In genomic region chr16:7581175-7581574, GRCh38 we compare ENCODE assay signal across 26 cellular contexts.
"Had no signal": no experiment of that assay in that cellular context is flagged by ENCODE, and none has a peak within 500 bp of the region (broad histone marks: within the 10 kb centered on the region; RNA-seq: fewer than 3 reads in every experiment).

No MANE protein-coding gene starts in this region.

- FAIRE-seq: urothelium cell line had no signal

- H3K27ac ChIP-seq: stomach, suprapubic skin, testis, thoracic aorta, thyroid gland, tibial artery, tibial nerve, transverse colon, upper lobe of left lung, uterus, vagina had no signal

- DNase-seq: stimulated activated CD4-positive, alpha-beta T cell treated with anti-CD3 and anti-CD28 coated beads, Interleukin-2, amount 100 ng/mL, for 48 hours; stimulated activated CD4-positive, alpha-beta T cell treated with anti-CD3 and anti-CD28 coated beads, Interleukin-4, amount 100 ng/mL, for 1 hour; stimulated activated CD4-positive, alpha-beta T cell treated with anti-CD3 and anti-CD28 coated beads, Interleukin-4, amount 100 ng/mL, for 24 hours; stimulated activated CD4-positive, alpha-beta T cell treated with anti-CD3 and anti-CD28 coated beads, Interleukin-4, amount 100 ng/mL, for 4 hours; stimulated activated CD8-positive, alpha-beta memory T cell treated with anti-CD3 and anti-CD28 coated beads, Interleukin-4, amount 100 ng/mL, for 48 hours; stimulated activated naive B cell treated with anti-CD40 and anti-IgM and Interleukin-4, amounts not matched to agents 10 μg/mL and 1 μg/mL and 100 μg/mL, for 72 hours; stimulated activated naive CD4-positive, alpha-beta T cell; stimulated activated naive CD4-positive, alpha-beta T cell treated with Interleukin-2 at 50 U/mL for 16 hours; stimulated activated naive CD8-positive, alpha-beta T cell treated with anti-CD3 and anti-CD28 coated beads, Interleukin-15, amount 100 ng/mL, for 72 hours; stimulated activated naive CD8-positive, alpha-beta T cell treated with anti-CD3 and anti-CD28 coated beads, Interleukin-15, Interleukin-2, amounts not matched to agents 100 U/mL and 50 U/mL, for 24 hours; stomach; substantia nigra; testis; thyroid gland; tibial artery; transverse colon; trophoblast cell; upper lobe of left lung; uterus had no signal

- H3K4me3 ChIP-seq: stomach, suprapubic skin, testis, thoracic aorta, thyroid gland, tibial artery, tibial nerve, transverse colon, upper lobe of left lung, uterus, vagina had no signal

- H3K27me3 ChIP-seq: suprapubic skin, testis, thyroid gland, tibial artery, tibial nerve, transverse colon, upper lobe of left lung, uterus, vagina had no signal

- H3K4me1 ChIP-seq: stomach, suprapubic skin, testis, thyroid gland, tibial artery, tibial nerve, transverse colon, upper lobe of left lung, uterus, vagina had no signal

- H3K9me3 ChIP-seq: stomach, suprapubic skin, testis, thoracic aorta, thyroid gland, tibial artery, tibial nerve, transverse colon, upper lobe of left lung, uterus, vagina had no signal

- H3K36me3 ChIP-seq: stomach, suprapubic skin, thoracic aorta, thyroid gland, tibial artery, tibial nerve, transverse colon, upper lobe of left lung, uterus, vagina had no signal

- ATAC-seq: stimulated activated effector memory CD8-positive, alpha-beta T cell treated with anti-CD3 and anti-CD28 coated beads, Interleukin-12 subunit alpha, Interleukin-12 subunit beta, amount 100 ng/mL, for 72 hours; stimulated activated memory B cell treated with anti-CD40 and anti-IgM and Interleukin-4, amounts not matched to agents 10 μg/mL and 1 μg/mL and 100 μg/mL, for 72 hours; stimulated activated naive B cell treated with anti-CD40 and anti-IgM and Interleukin-4, amounts not matched to agents 10 μg/mL and 1 μg/mL and 100 μg/mL, for 72 hours; stimulated activated naive CD8-positive, alpha-beta T cell treated with anti-CD3 and anti-CD28 coated beads, Interleukin-15, amount 100 ng/mL, for 72 hours; stimulated activated naive CD8-positive, alpha-beta T cell treated with anti-CD3 and anti-CD28 coated beads, Interleukin-15, Interleukin-2, amounts not matched to agents 100 U/mL and 50 U/mL, for 24 hours had no signal
